ENCODE assay signal across 8 cellular contexts in genomic region chr15:25439456-25439836, GRCh38. TPM values are rescaled to one million over a fixed set of nuclear protein-coding genes. Genes with fewer than 3 reads are reported as not detected.
DNase-seq lines count a peak whose midpoint lies in the region; ATAC-seq and TF ChIP-seq lines count a peak whose summit lies in the region.

No MANE protein-coding gene starts in this region.

- H3K9me3 ChIP-seq in OCI-LY7 (ENCODE audit: low read length) = no peaks in the 10 kb centered on the region; the same call in 1 of the 2 replicates
- H3K9me3 ChIP-seq in mucosa of stomach (ENCODE audit: control insufficient read depth, low read length) = no peaks in the 10 kb centered on the region

- peaks cover 35% of the 10 kb centered on the region for H4K20me1 ChIP-seq in OCI-LY7 (ENCODE audit: insufficient read depth, low read length)

- peaks cover 32% of the 10 kb centered on the region for H3K4me1 ChIP-seq in OCI-LY7 (ENCODE audit: insufficient read depth, low read length, poor library complexity, severe bottlenecking)
- peaks cover 12% of the 10 kb centered on the region for H3K4me1 ChIP-seq in mucosa of stomach (ENCODE audit: control insufficient read depth, insufficient read depth, low read length)

- H3K4me3 ChIP-seq in HFF-Myc (replicated peaks; ENCODE audit: low read depth, low read length) (peak overlapping the region; percentile 92), OCI-LY7 (ENCODE audit: low read depth, low read length, poor library complexity, severe bottlenecking) (peak overlapping the region; percentile 98), mucosa of stomach (ENCODE audit: low read length) (peak overlapping the region; percentile 63)

- H3K9me3 Mint-ChIP-seq in effector memory CD8-positive, alpha-beta T cell = no peaks in the 10 kb centered on the region

- H3K79me2 ChIP-seq in OCI-LY7 (ENCODE audit: insufficient read depth, low read depth, low read length) = peaks cover 38% of the 10 kb centered on the region

- peak overlapping the region; percentile 82 to 85 for H3K4me3 Mint-ChIP-seq in effector memory CD8-positive, alpha-beta T cell

- DNase-seq in NCI-H82 (lab: John Stamatoyannopoulos, UW) (peak; percentile 57), NCI-H82 treated with DMSO at 0.1 percent for 48 hours (lab: John Stamatoyannopoulos, UW; ENCODE audit: unreplicated experiment) (no peak), HFF-Myc (ENCODE audit: extremely low read depth, low read depth) (no peak), OCI-LY7 (ENCODE audit: low spot score) (peak; percentile 48), COLO668 (lab: John Stamatoyannopoulos, UW; ENCODE audit: unreplicated experiment) (no peak)
- no peak for DNase-seq in effector memory CD8-positive, alpha-beta T cell

- peaks cover 3 to 5% of the 10 kb centered on the region in 2 donors for H3K27me3 Mint-ChIP-seq in effector memory CD8-positive, alpha-beta T cell

- no peaks in the 10 kb centered on the region for H3K9me2 ChIP-seq in OCI-LY7 (ENCODE audit: insufficient read depth, low read length)

- H3K27me3 ChIP-seq in mucosa of stomach (ENCODE audit: control insufficient read depth, insufficient read depth, low read length) = no peaks in the 10 kb centered on the region

- peak overlapping the region; percentile 87 for H3K9ac ChIP-seq in mucosa of stomach (ENCODE audit: low read length)

- CTCF ChIA-PET in OCI-LY7 (lab: Charles Lee; ENCODE audit: unreplicated experiment) = interaction anchor here (0.6 kb wide), 1 partner anchor 426 kb away, joined by 3 read pairs; no protein-coding TSS in a partner anchor

- peak overlapping the region; percentile 75 for H3K4me2 ChIP-seq in OCI-LY7 (ENCODE audit: low read length)

- TF ChIP-seq CTCF in HFF-Myc (IDR thresholded peaks at IDR 0.05; ENCODE audit: low read depth, low read length, missing control alignments) (no peak), OCI-LY7 (conservative IDR thresholded peaks at IDR 0.05; ENCODE audit: low read length) (no peak)

- H3K27ac Mint-ChIP-seq in effector memory CD8-positive, alpha-beta T cell = peak overlapping the region; percentile 86 to 90

- intact Hi-C loops in OCI-LY7 (cut with micrococcal nuclease; ENCODE audit: unreplicated experiment) = loop anchor here (2.0 to 10.0 kb wide), 4 partner anchors 109 to 495 kb away; no protein-coding TSS in a partner anchor

- POLR2A ChIA-PET in OCI-LY7 (lab: Charles Lee) = interaction anchor here (0.6 to 1.6 kb wide), 9 partner anchors 10 to 1189 kb away, joined by 3 to 4 read pairs (median 3); no protein-coding TSS in a partner anchor

- H2AFZ ChIP-seq in OCI-LY7 (ENCODE audit: low read length) = peak overlapping the region; percentile 95

- BruUV-seq in OCI-LY7 (replicated peaks; lab: Mats Ljungman, UMichigan) = TSS peak; percentile 81

- peak overlapping the region; percentile 84 for H3K27ac ChIP-seq in OCI-LY7 (ENCODE audit: low read depth, low read length, poor library complexity, severe bottlenecking)

- H3K4me1 Mint-ChIP-seq in effector memory CD8-positive, alpha-beta T cell (ENCODE audit: low read depth in 2 of 2) = peaks cover 23 to 26% of the 10 kb centered on the region in 2 donors

- no peak for ATAC-seq in effector memory CD8-positive, alpha-beta T cell (replicated peaks)
- ATAC-seq in GM18520 (IDR thresholded peaks at IDR 0.05; ENCODE audit: unreplicated experiment) = no peak

- H3K36me3 Mint-ChIP-seq in effector memory CD8-positive, alpha-beta T cell (ENCODE audit: insufficient read depth) = peaks cover 13% of the 10 kb centered on the region

- H3K36me3 ChIP-seq in OCI-LY7 (ENCODE audit: insufficient read depth, low read length) = peaks cover 22% of the 10 kb centered on the region
- H3K36me3 ChIP-seq in mucosa of stomach (ENCODE audit: control insufficient read depth, insufficient read depth, low read length) = no peaks in the 10 kb centered on the region

RNA-seq across cellular contexts. Expression of gene UBE3A, which starts 0.6 kb away (rescaled TPM):
- 95.3 and 95.9 TPM in 2 replicates for total RNA-seq in OCI-LY7 (2014; rRNA removed; shearing (Covaris generic))
- 158 and 164 TPM in 2 replicates for total RNA-seq in OCI-LY7 (2022)

Comparison
In these comparisons a context has a peak if more than half of its experiments do, and no peak if none do; other contexts are left out.
1. DNase-seq: peak in NCI-H82 (single experiment) and OCI-LY7 (single experiment); none in NCI-H82 treated with DMSO at 0.1 percent for 48 hours (single experiment), HFF-Myc (single experiment), effector memory CD8-positive, alpha-beta T cell (0 of 3) and COLO668 (single experiment).
2. Peak in every context shown above with its lines, with median percentiles within 50 percentile points of each other: H3K4me3 ChIP-seq.